ENCODE assay signal across 1 cellular context in the genomic region with DNA sequence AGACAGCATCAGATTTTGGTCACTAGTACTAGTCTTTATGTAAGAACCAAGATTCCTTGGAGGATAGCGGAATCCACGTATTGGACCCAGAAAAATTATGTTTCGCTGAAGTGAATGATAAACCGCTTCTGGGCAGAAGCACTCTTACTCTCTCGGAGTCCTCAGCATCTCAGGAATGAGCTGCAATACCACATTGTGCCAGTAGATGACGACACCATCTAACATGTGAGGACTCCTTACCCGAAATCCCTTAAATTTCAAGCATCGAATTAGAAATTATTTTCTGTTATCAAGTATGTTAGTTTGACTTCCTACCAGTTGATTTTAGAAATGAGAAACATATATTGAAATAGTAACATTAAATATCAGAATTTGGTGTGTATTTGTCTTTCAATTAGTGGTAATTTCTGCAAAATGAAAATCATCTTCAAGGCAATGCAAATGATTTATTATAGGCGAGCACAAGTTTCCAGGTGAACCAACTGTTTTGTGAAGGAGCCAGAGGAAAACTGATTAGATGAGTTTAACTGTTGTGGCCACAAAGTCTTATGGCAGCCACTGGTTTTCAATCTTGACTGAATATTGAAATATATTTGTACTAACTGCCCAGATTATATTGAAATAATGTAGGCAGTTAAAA.
TF ChIP-seq lines count a peak whose summit lies in the region.

No MANE protein-coding gene starts in this region.

TF ChIP-seq in GM23338, 12 proteins besides CTCF, POLR2A, EP300 and RAD21 (continued from another document):
- TF ChIP-seq, protein P1, sequence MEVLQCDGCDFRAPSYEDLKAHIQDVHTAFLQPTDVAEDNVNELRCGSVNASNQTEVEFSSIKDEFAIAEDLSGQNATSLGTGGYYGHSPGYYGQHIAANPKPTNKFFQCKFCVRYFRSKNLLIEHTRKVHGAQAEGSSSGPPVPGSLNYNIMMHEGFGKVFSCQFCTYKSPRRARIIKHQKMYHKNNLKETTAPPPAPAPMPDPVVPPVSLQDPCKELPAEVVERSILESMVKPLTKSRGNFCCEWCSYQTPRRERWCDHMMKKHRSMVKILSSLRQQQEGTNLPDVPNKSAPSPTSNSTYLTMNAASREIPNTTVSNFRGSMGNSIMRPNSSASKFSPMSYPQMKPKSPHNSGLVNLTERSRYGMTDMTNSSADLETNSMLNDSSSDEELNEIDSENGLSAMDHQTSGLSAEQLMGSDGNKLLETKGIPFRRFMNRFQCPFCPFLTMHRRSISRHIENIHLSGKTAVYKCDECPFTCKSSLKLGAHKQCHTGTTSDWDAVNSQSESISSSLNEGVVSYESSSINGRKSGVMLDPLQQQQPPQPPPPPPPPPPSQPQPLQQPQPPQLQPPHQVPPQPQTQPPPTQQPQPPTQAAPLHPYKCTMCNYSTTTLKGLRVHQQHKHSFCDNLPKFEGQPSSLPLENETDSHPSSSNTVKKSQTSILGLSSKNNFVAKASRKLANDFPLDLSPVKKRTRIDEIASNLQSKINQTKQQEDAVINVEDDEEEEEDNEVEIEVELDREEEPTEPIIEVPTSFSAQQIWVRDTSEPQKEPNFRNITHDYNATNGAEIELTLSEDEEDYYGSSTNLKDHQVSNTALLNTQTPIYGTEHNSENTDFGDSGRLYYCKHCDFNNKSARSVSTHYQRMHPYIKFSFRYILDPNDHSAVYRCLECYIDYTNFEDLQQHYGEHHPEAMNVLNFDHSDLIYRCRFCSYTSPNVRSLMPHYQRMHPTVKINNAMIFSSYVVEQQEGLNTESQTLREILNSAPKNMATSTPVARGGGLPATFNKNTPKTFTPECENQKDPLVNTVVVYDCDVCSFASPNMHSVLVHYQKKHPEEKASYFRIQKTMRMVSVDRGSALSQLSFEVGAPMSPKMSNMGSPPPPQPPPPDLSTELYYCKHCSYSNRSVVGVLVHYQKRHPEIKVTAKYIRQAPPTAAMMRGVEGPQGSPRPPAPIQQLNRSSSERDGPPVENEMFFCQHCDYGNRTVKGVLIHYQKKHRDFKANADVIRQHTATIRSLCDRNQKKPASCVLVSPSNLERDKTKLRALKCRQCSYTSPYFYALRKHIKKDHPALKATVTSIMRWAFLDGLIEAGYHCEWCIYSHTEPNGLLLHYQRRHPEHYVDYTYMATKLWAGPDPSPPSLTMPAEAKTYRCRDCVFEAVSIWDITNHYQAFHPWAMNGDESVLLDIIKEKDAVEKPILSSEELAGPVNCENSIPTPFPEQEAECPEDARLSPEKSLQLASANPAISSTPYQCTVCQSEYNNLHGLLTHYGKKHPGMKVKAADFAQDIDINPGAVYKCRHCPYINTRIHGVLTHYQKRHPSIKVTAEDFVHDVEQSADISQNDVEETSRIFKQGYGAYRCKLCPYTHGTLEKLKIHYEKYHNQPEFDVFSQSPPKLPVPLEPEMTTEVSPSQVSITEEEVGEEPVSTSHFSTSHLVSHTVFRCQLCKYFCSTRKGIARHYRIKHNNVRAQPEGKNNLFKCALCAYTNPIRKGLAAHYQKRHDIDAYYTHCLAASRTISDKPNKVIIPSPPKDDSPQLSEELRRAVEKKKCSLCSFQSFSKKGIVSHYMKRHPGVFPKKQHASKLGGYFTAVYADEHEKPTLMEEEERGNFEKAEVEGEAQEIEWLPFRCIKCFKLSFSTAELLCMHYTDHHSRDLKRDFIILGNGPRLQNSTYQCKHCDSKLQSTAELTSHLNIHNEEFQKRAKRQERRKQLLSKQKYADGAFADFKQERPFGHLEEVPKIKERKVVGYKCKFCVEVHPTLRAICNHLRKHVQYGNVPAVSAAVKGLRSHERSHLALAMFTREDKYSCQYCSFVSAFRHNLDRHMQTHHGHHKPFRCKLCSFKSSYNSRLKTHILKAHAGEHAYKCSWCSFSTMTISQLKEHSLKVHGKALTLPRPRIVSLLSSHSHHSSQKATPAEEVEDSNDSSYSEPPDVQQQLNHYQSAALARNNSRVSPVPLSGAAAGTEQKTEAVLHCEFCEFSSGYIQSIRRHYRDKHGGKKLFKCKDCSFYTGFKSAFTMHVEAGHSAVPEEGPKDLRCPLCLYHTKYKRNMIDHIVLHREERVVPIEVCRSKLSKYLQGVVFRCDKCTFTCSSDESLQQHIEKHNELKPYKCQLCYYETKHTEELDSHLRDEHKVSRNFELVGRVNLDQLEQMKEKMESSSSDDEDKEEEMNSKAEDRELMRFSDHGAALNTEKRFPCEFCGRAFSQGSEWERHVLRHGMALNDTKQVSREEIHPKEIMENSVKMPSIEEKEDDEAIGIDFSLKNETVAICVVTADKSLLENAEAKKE (CRISPR knock-in tag; IDR thresholded peaks at IDR 0.05), result no peak
- no peak for TF ChIP-seq JUNB (IDR thresholded peaks at IDR 0.05; ENCODE audit: unreplicated experiment)
